Comparison of ENCODE assay signal across 1 cellular context in genomic region chr1:108746382-108747127, GRCh38.
TF ChIP-seq lines count a peak whose summit lies in the region.

STXBP3 (plus strand) TSS chr1:108746674; CDS start chr1:108746738, 64 bp downstream.

TF ChIP-seq in WTC11, 78 proteins besides CTCF, POLR2A, EP300 and RAD21 (continued from another document):
- TF ChIP-seq ZBTB43 (CRISPR knock-in tag; IDR thresholded peaks at IDR 0.05) = peak; percentile 63; the same call in 1 of the 2 replicates
- TF ChIP-seq CBFB (CRISPR knock-in tag; IDR thresholded peaks at IDR 0.05; ENCODE audit: low read depth) = no peak
- TF ChIP-seq, protein P1, sequence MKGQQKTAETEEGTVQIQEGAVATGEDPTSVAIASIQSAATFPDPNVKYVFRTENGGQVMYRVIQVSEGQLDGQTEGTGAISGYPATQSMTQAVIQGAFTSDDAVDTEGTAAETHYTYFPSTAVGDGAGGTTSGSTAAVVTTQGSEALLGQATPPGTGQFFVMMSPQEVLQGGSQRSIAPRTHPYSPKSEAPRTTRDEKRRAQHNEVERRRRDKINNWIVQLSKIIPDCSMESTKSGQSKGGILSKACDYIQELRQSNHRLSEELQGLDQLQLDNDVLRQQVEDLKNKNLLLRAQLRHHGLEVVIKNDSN (CRISPR knock-in tag; IDR thresholded peaks at IDR 0.05) = peak; percentile 54; the same call in 1 of the 2 replicates
- no peak for TF ChIP-seq ZNF219 (CRISPR knock-in tag; IDR thresholded peaks at IDR 0.05; ENCODE audit: borderline replicate concordance)
- TF ChIP-seq, protein P2, sequence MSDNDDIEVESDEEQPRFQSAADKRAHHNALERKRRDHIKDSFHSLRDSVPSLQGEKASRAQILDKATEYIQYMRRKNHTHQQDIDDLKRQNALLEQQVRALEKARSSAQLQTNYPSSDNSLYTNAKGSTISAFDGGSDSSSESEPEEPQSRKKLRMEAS (CRISPR knock-in tag; IDR thresholded peaks at IDR 0.05) = peak; percentile 81
- TF ChIP-seq, protein P3, sequence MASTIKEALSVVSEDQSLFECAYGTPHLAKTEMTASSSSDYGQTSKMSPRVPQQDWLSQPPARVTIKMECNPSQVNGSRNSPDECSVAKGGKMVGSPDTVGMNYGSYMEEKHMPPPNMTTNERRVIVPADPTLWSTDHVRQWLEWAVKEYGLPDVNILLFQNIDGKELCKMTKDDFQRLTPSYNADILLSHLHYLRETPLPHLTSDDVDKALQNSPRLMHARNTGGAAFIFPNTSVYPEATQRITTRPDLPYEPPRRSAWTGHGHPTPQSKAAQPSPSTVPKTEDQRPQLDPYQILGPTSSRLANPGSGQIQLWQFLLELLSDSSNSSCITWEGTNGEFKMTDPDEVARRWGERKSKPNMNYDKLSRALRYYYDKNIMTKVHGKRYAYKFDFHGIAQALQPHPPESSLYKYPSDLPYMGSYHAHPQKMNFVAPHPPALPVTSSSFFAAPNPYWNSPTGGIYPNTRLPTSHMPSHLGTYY (CRISPR knock-in tag; IDR thresholded peaks at IDR 0.05) = no peak
- TF ChIP-seq, protein P4, sequence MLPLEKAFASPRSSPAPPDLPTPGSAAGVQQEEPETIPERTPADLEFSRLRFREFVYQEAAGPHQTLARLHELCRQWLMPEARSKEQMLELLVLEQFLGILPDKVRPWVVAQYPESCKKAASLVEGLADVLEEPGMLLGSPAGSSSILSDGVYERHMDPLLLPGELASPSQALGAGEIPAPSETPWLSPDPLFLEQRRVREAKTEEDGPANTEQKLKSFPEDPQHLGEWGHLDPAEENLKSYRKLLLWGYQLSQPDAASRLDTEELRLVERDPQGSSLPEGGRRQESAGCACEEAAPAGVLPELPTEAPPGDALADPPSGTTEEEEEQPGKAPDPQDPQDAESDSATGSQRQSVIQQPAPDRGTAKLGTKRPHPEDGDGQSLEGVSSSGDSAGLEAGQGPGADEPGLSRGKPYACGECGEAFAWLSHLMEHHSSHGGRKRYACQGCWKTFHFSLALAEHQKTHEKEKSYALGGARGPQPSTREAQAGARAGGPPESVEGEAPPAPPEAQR (CRISPR knock-in tag; IDR thresholded peaks at IDR 0.05) = no peak
- TF ChIP-seq ELF4 (CRISPR knock-in tag; IDR thresholded peaks at IDR 0.05; ENCODE audit: low read depth) = no peak
- TF ChIP-seq, protein P5, sequence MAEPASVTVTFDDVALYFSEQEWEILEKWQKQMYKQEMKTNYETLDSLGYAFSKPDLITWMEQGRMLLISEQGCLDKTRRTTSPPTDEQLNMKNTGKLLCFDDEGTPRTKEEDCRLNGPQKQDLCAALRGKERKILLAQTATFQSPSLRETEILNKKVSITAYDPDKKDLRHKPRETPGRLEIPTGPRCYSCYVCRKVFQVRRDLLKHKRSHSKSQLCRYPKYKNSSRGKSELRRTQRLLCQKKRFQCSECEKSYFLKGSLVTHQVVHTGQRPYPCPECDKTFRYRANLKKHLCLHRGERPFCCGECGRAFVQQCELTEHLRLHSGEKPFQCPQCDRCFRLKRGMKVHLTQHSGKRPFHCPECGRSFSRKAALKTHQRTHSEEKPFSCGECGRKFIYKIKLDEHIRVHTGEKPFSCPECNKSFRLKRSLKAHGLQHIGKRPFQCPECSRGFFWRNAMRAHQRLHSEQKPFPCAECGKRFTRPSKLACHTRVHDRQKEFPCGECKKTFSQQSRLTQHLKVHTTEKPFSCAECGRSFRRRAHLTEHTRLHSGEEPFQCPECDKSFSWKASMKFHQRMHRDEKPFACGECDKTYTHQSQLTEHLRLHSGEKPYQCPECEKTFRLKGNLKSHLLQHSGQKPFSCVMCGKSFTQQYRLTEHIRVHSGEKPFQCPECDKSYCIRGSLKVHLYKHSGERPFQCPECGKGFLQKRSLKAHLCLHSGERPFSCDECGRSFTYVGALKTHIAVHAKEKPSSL (CRISPR knock-in tag; conservative IDR thresholded peaks at IDR 0.05) = no peak
- no peak for TF ChIP-seq JAZF1 (CRISPR knock-in tag; IDR thresholded peaks at IDR 0.05)
- TF ChIP-seq ATF6 (CRISPR knock-in tag; IDR thresholded peaks at IDR 0.05) = no peak
- TF ChIP-seq NFYB (CRISPR knock-in tag; conservative IDR thresholded peaks at IDR 0.05; ENCODE audit: low read depth) = no peak; the same call in 1 of the 2 replicates
- TF ChIP-seq GABPB1 (CRISPR knock-in tag; IDR thresholded peaks at IDR 0.05) = no peak
- TF ChIP-seq NFE2L1 (CRISPR knock-in tag; IDR thresholded peaks at IDR 0.05) = peak; percentile 72
- TF ChIP-seq ZNF121 (CRISPR knock-in tag; IDR thresholded peaks at IDR 0.05) = no peak
- no peak; the same call in 1 of the 2 replicates for TF ChIP-seq RELA (CRISPR knock-in tag; IDR thresholded peaks at IDR 0.05; ENCODE audit: borderline replicate concordance)
- TF ChIP-seq TEAD1 (CRISPR knock-in tag; IDR thresholded peaks at IDR 0.05) = peak; percentile 65; the same call in 1 of the 2 replicates
- 0 out of 2 replicates have a peak, but pooled peaks have one; percentile 23 for TF ChIP-seq PRRX2 (CRISPR knock-in tag; IDR thresholded peaks at IDR 0.05)
- TF ChIP-seq, protein P6, sequence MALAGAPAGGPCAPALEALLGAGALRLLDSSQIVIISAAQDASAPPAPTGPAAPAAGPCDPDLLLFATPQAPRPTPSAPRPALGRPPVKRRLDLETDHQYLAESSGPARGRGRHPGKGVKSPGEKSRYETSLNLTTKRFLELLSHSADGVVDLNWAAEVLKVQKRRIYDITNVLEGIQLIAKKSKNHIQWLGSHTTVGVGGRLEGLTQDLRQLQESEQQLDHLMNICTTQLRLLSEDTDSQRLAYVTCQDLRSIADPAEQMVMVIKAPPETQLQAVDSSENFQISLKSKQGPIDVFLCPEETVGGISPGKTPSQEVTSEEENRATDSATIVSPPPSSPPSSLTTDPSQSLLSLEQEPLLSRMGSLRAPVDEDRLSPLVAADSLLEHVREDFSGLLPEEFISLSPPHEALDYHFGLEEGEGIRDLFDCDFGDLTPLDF (CRISPR knock-in tag; IDR thresholded peaks at IDR 0.05) = no peak
- no peak for TF ChIP-seq NR2C2 (CRISPR knock-in tag; IDR thresholded peaks at IDR 0.05)
- TF ChIP-seq ZBTB21 (CRISPR knock-in tag; IDR thresholded peaks at IDR 0.05; ENCODE audit: borderline replicate concordance) = no peak
- peak; percentile 89 for TF ChIP-seq CREM (CRISPR knock-in tag; IDR thresholded peaks at IDR 0.05)
- no peak for TF ChIP-seq NR1H2 (CRISPR knock-in tag; IDR thresholded peaks at IDR 0.05)
- TF ChIP-seq, protein P7, sequence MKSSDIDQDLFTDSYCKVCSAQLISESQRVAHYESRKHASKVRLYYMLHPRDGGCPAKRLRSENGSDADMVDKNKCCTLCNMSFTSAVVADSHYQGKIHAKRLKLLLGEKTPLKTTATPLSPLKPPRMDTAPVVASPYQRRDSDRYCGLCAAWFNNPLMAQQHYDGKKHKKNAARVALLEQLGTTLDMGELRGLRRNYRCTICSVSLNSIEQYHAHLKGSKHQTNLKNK (CRISPR knock-in tag; IDR thresholded peaks at IDR 0.05) = no peak
